ENCODE assay signal across 17 cellular contexts in genomic region chr18:34971313-34971712, GRCh38.
A peak's percentile ranks its signal among the peaks of the same experiment; 100 is the strongest.
DNase-seq lines count a peak whose midpoint lies in the region; ATAC-seq and TF ChIP-seq lines count a peak whose summit lies in the region.
"Had no signal": no experiment of that assay in that cellular context is flagged by ENCODE, and none has a peak within 500 bp of the region (broad histone marks: within the 10 kb centered on the region; RNA-seq: fewer than 3 reads in every experiment).

No MANE protein-coding gene starts in this region.

- TF ChIP-seq CTCF in foreskin keratinocyte (conservative IDR thresholded peaks at IDR 0.05), result no peak

- DNase-seq in A172 (ENCODE audit: low spot score), result peak; percentile 38
- DNase-seq in HS-5 (ENCODE audit: low read depth), result peak; percentile 56
- DNase-seq in foreskin keratinocyte, result peak in 1 of 2 donors; percentile 48
- DNase-seq in neuronal stem cell (ENCODE audit: low spot score), result no peak
- DNase-seq in DMS53 (lab: John Stamatoyannopoulos, UW), result no peak
- no peak for DNase-seq in NCI-H446 treated with DMSO at 0.1 percent for 48 hours (lab: John Stamatoyannopoulos, UW)
- DNase-seq: activated CD4-positive, alpha-beta T cell treated with anti-CD3 and anti-CD28 coated beads, Interleukin-2, amount 50 U/mL, for 4 hours; activated naive CD8-positive, alpha-beta T cell treated with anti-CD3 and anti-CD28 coated beads, Interleukin-2, amount 10 ng/mL, durations not matched to agents 7 days and 5 days; activated T-cell treated with anti-CD3 and anti-CD28 coated beads, Interleukin-2, amount 50 U/mL, for 4 hours; central memory CD4-positive, alpha-beta T cell; effector memory CD4-positive, alpha-beta T cell; NCI-H2081 treated with DMSO at 0.1 percent for 48 hours; NCI-H526 had no signal

- H3K27me3 Mint-ChIP-seq in activated T-helper 17 cell treated with anti-CD3 and anti-CD28 coated beads, Interleukin-2, amount 50 U/mL, for 72 hours, result peaks cover 30% of the 10 kb centered on the region

- H3K27me3 ChIP-seq in foreskin keratinocyte (peaks cover 53% of the 10 kb centered on the region), neuronal stem cell (ENCODE audit: control insufficient read depth in 3 of 3, insufficient read depth in 3 of 3, low read depth in 1 of 3, low read length in 3 of 3) (peaks cover 5 to 32% (median 12%) of the 10 kb centered on the region in 3 experiments)

- H3K4me1 ChIP-seq in foreskin keratinocyte (no peaks in the 10 kb centered on the region), neuronal stem cell (ENCODE audit: control insufficient read depth in 2 of 2, insufficient read depth in 1 of 2, low read depth in 1 of 2, low read length in 2 of 2) (peaks cover 0 to 2% of the 10 kb centered on the region in 2 donors)

- no peaks in the 10 kb centered on the region for H3K36me3 ChIP-seq in neuronal stem cell (replicated peaks in 1 of 2; ENCODE audit: control insufficient read depth in 2 of 2, insufficient read depth in 2 of 2, low read length in 2 of 2)

- H2BK15ac ChIP-seq in neuronal stem cell (ENCODE audit: low read length), result no peak overlapping the region

- no peak overlapping the region for H3K23ac ChIP-seq in neuronal stem cell (ENCODE audit: low read depth, low read length, poor library complexity)

- no peaks in the 10 kb centered on the region for H3K36me3 Mint-ChIP-seq in activated T-helper 17 cell treated with anti-CD3 and anti-CD28 coated beads, Interleukin-2, amount 50 U/mL, for 72 hours (ENCODE audit: low read depth)
- H3K36me3 Mint-ChIP-seq: activated naive CD8-positive, alpha-beta T cell treated with anti-CD3 and anti-CD28 coated beads, Interleukin-2, amount 10 ng/mL, durations not matched to agents 7 days and 5 days; memory B cell had no signal

- no peak overlapping the region for H4K91ac ChIP-seq in neuronal stem cell (ENCODE audit: low read depth, low read length, poor library complexity)

- no peaks in the 10 kb centered on the region for H3K9me3 ChIP-seq in neuronal stem cell (replicated peaks in 1 of 2; ENCODE audit: control insufficient read depth in 2 of 2, insufficient read depth in 1 of 2, low read depth in 1 of 2, low read length in 2 of 2)

- H3K4me2 ChIP-seq in neuronal stem cell (ENCODE audit: insufficient read depth, low read length, poor library complexity, severe bottlenecking), result no peak overlapping the region

- no peak overlapping the region for H2BK5ac ChIP-seq in neuronal stem cell (ENCODE audit: low read length)

- H4K8ac ChIP-seq in neuronal stem cell (ENCODE audit: low read depth, low read length), result no peak overlapping the region

- H3K79me1 ChIP-seq in neuronal stem cell (ENCODE audit: low read depth, low read length), result no peaks in the 10 kb centered on the region

- H3K27ac Mint-ChIP-seq in activated T-helper 17 cell treated with anti-CD3 and anti-CD28 coated beads, Interleukin-2, amount 50 U/mL, for 72 hours, result no peak overlapping the region
- H3K27ac Mint-ChIP-seq: activated naive CD8-positive, alpha-beta T cell treated with anti-CD3 and anti-CD28 coated beads, Interleukin-2, amount 10 ng/mL, durations not matched to agents 7 days and 5 days; memory B cell; nephron had no signal

- WGBS in neuronal stem cell (ENCODE audit: extremely low coverage in 2 of 2, insufficient read length in 2 of 2, insufficient replicate concordance in 1 of 2), 2 donors, result no CpG with 5 or more reads among the region's 1 CpG

- no peak overlapping the region for H3K4ac ChIP-seq in neuronal stem cell (ENCODE audit: low read length)

- no peak overlapping the region for H3K4me3 ChIP-seq in neuronal stem cell (ENCODE audit: low read length in 2 of 2)

- no peak overlapping the region for H2AK5ac ChIP-seq in neuronal stem cell (ENCODE audit: low read depth, low read length)

- H3K4me1 Mint-ChIP-seq in activated T-helper 17 cell treated with anti-CD3 and anti-CD28 coated beads, Interleukin-2, amount 50 U/mL, for 72 hours, result no peaks in the 10 kb centered on the region
- H3K4me1 Mint-ChIP-seq: activated naive CD8-positive, alpha-beta T cell treated with anti-CD3 and anti-CD28 coated beads, Interleukin-2, amount 10 ng/mL, durations not matched to agents 7 days and 5 days had no signal

- H3K27ac ChIP-seq in foreskin keratinocyte, result no peak overlapping the region
- no peak overlapping the region for H3K27ac ChIP-seq in neuronal stem cell (replicated peaks; ENCODE audit: low read length)

- no peak overlapping the region for H3K9ac ChIP-seq in neuronal stem cell (ENCODE audit: low read depth, low read length, poor library complexity)

- H2BK120ac ChIP-seq in neuronal stem cell (ENCODE audit: low read depth, low read length), result no peak overlapping the region

- peak; percentile 32 for ATAC-seq in activated T-helper 17 cell treated with anti-CD3 and anti-CD28 coated beads, Interleukin-2, amount 50 U/mL, for 72 hours (replicated peaks)
- peak; percentile 81 for ATAC-seq in foreskin keratinocyte
- ATAC-seq in HG03135 (IDR thresholded peaks at IDR 0.05; ENCODE audit: unreplicated experiment), result no peak

- H3K4me3 Mint-ChIP-seq in activated T-helper 17 cell treated with anti-CD3 and anti-CD28 coated beads, Interleukin-2, amount 50 U/mL, for 72 hours, result no peak overlapping the region
- H3K4me3 Mint-ChIP-seq: activated naive CD8-positive, alpha-beta T cell treated with anti-CD3 and anti-CD28 coated beads, Interleukin-2, amount 10 ng/mL, durations not matched to agents 7 days and 5 days; activated T-cell treated with anti-CD3 and anti-CD28 coated beads, Interleukin-2, amount 50 U/mL, for 4 hours; memory B cell; nephron had no signal

- H3K9me3 Mint-ChIP-seq in activated T-helper 17 cell treated with anti-CD3 and anti-CD28 coated beads, Interleukin-2, amount 50 U/mL, for 72 hours, result no peaks in the 10 kb centered on the region
- H3K9me3 Mint-ChIP-seq: activated naive CD8-positive, alpha-beta T cell treated with anti-CD3 and anti-CD28 coated beads, Interleukin-2, amount 10 ng/mL, durations not matched to agents 7 days and 5 days; activated T-cell treated with anti-CD3 and anti-CD28 coated beads, Interleukin-2, amount 50 U/mL, for 4 hours; memory B cell had no signal

- H3K18ac ChIP-seq in neuronal stem cell (ENCODE audit: low read length), result no peak overlapping the region

- H3K14ac ChIP-seq in neuronal stem cell (ENCODE audit: low read length), result no peak overlapping the region

- H2AFZ ChIP-seq in neuronal stem cell (ENCODE audit: low read length), result no peak overlapping the region

- no peak overlapping the region for H2BK12ac ChIP-seq in neuronal stem cell (ENCODE audit: low read length)

Comparison
In these comparisons a context has a peak if more than half of its experiments do, and no peak if none do; other contexts are left out.
1. DNase-seq: peak in A172 (single experiment) and HS-5 (single experiment); none in neuronal stem cell (single experiment), DMS53 (single experiment) and NCI-H446 treated with DMSO at 0.1 percent for 48 hours (single experiment).